In the genomic region with DNA sequence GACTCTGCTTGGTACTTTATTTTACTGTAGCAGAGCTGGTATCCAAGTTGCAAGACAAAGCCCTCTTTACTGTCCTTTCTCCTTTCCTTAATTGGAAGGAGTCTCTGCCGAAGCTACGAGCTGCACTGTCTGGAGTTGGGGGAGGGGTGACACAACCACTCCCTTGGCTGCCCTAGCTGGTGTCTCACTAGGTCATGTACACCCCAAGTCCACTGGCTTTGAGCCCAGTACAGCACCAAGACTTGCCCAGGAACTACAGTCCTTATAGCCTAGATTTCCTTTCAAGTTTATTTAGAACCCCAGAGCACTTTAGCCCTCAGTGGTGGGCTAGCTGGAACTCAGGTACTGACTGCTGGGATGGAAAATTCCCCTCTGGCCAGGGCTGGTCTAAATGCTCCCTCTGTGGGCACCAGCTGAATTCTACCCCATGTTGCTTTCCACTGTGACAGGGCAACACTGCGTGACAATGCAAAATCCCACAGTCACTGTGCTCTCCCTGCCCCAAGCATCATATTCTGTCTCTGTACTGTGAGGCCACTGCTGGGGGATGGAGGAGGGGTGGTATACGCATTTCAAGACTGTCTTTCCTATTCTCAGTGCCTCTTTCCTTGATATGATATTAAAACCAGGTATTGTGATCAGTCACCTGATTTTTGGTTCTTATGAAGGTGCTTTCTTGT, we compare ENCODE assay signal across 16 cellular contexts. TPM values are rescaled to one million over a fixed set of nuclear protein-coding genes. Genes with fewer than 3 reads are reported as not detected.
"Had no signal": no experiment of that assay in that cellular context is flagged by ENCODE, and none has a peak within 500 bp of the region (broad histone marks: within the 10 kb centered on the region; RNA-seq: fewer than 3 reads in every experiment).

No MANE protein-coding gene starts in this region.

- H3K27ac Mint-ChIP-seq: activated B cell treated with CpG ODN at 0.5 μM for 24 hours; dendritic cell treated with granulocyte-macrophage colony-stimulating factor and Interleukin-4, amounts not matched to agents 40 ng/mL and 50 ng/mL, for 4 days; effector memory CD8-positive, alpha-beta T cell; nephron had no signal

- H3K9me3 ChIP-seq: body of pancreas, suprapubic skin, upper lobe of right lung had no signal

- H3K27me3 ChIP-seq: body of pancreas, gastroesophageal sphincter, sigmoid colon, suprapubic skin, upper lobe of right lung had no signal

- DNase-seq: activated B cell treated with CpG ODN at 0.5 μM for 24 hours; activated naive CD4-positive, alpha-beta T cell treated with anti-CD3 and anti-CD28 coated beads, Interleukin-2, amount 50 U/mL, for 16 hours; activated T-cell treated with anti-CD3 and anti-CD28 coated beads, Interleukin-2, amount 50 U/mL, for 1 hour; body of pancreas; effector memory CD8-positive, alpha-beta T cell; left ventricle myocardium inferior; mesenchymal stem cell; sigmoid colon; stimulated activated CD4-positive, alpha-beta T cell treated with anti-CD3 and anti-CD28 coated beads, Interleukin-12 subunit alpha, Interleukin-12 subunit beta, amount 100 ng/mL, for 4 hours; stimulated activated naive CD4-positive, alpha-beta T cell treated with Interleukin-2 at 50 U/mL for 16 hours; upper lobe of right lung had no signal

- H3K4me1 ChIP-seq: body of pancreas, gastroesophageal sphincter, left ventricle myocardium inferior, suprapubic skin, upper lobe of right lung had no signal

- H3K27me3 Mint-ChIP-seq: activated B cell treated with CpG ODN at 0.5 μM for 24 hours; dendritic cell treated with granulocyte-macrophage colony-stimulating factor and Interleukin-4, amounts not matched to agents 40 ng/mL and 50 ng/mL, for 4 days; effector memory CD8-positive, alpha-beta T cell had no signal

- H3K9me3 Mint-ChIP-seq: effector memory CD8-positive, alpha-beta T cell had no signal

- H3K4me3 ChIP-seq: body of pancreas, gastroesophageal sphincter, left ventricle myocardium inferior, sigmoid colon, suprapubic skin, upper lobe of right lung had no signal

- H3K36me3 ChIP-seq: gastroesophageal sphincter, left ventricle myocardium inferior, sigmoid colon, suprapubic skin, upper lobe of right lung had no signal

- H3K4me3 Mint-ChIP-seq: activated B cell treated with CpG ODN at 0.5 μM for 24 hours; dendritic cell treated with granulocyte-macrophage colony-stimulating factor and Interleukin-4, amounts not matched to agents 40 ng/mL and 50 ng/mL, for 4 days; effector memory CD8-positive, alpha-beta T cell; nephron had no signal

- ATAC-seq: body of pancreas; effector memory CD8-positive, alpha-beta T cell; esophagus mucosa; gastroesophageal sphincter; upper lobe of right lung had no signal

- H3K4me1 Mint-ChIP-seq: activated B cell treated with CpG ODN at 0.5 μM for 24 hours, nephron had no signal

- H3K27ac ChIP-seq: body of pancreas, gastroesophageal sphincter, left ventricle myocardium inferior, sigmoid colon, suprapubic skin, upper lobe of right lung had no signal

RNA-seq across cellular contexts. Expression of a gene that starts 18.4 kb away (rescaled TPM):
- total RNA-seq: esophagus mucosa, left ventricle myocardium inferior had no signal
